12 cellular contexts compared by ENCODE assay signal in genomic region chr7:92158660-92159575, GRCh38. TPM values are rescaled to one million over a fixed set of nuclear protein-coding genes. Genes with fewer than 3 reads are reported as not detected.
DNase-seq lines count a peak whose midpoint lies in the region; ATAC-seq and TF ChIP-seq lines count a peak whose summit lies in the region.
"Had no signal": no experiment of that assay in that cellular context is flagged by ENCODE, and none has a peak within 500 bp of the region (broad histone marks: within the 10 kb centered on the region; RNA-seq: fewer than 3 reads in every experiment).

No MANE protein-coding gene starts in this region.

- intact Hi-C loops in activated T-helper 1 cell treated with anti-CD3 and anti-CD28 coated beads, Interleukin-12 subunit alpha, Interleukin-12 subunit beta, Interleukin-2, Interleukin-4 antibody, amounts not matched to agents 30 ng/mL and 10 ng/mL and 1 ng/mL, durations not matched to agents 14 hours and 24 hours and 36 hours (cut with micrococcal nuclease) = no loop called here
- intact Hi-C loops in CD4-positive, alpha-beta T cell (cut with DNase I, micrococcal nuclease) = no loop called here

- no peak overlapping the region for H3K27ac ChIP-seq in CD4-positive, alpha-beta T cell (ENCODE audit: low read depth, low read length)

- peak; percentile 86 for ATAC-seq in GM21619 (IDR thresholded peaks at IDR 0.05; ENCODE audit: unreplicated experiment)
- ATAC-seq in HG03571 (IDR thresholded peaks at IDR 0.05; ENCODE audit: unreplicated experiment) = peak; percentile 64
- ATAC-seq in CD4-positive, alpha-beta T cell (ENCODE audit: poor library complexity) = no peak
- ATAC-seq: activated CD8-positive, alpha-beta T cell treated with anti-CD3 and anti-CD28 coated beads for 36 hours had no signal

- H3K27me3 Mint-ChIP-seq in activated T-helper 1 cell treated with anti-CD3 and anti-CD28 coated beads, Interleukin-12 subunit alpha, Interleukin-12 subunit beta, Interleukin-2, Interleukin-4 antibody, amounts not matched to agents 30 ng/mL and 10 ng/mL and 1 ng/mL, durations not matched to agents 14 hours and 24 hours and 36 hours (ENCODE audit: insufficient read depth) = peaks cover 26% of the 10 kb centered on the region
- H3K27me3 Mint-ChIP-seq in CD4-positive, alpha-beta T cell = peaks cover 15% of the 10 kb centered on the region

- H3K36me3 Mint-ChIP-seq in activated T-helper 1 cell treated with anti-CD3 and anti-CD28 coated beads, Interleukin-12 subunit alpha, Interleukin-12 subunit beta, Interleukin-2, Interleukin-4 antibody, amounts not matched to agents 30 ng/mL and 10 ng/mL and 1 ng/mL, durations not matched to agents 14 hours and 24 hours and 36 hours (ENCODE audit: low read depth) = no peaks in the 10 kb centered on the region
- H3K36me3 Mint-ChIP-seq in CD4-positive, alpha-beta T cell (ENCODE audit: low read depth) = no peaks in the 10 kb centered on the region
- H3K36me3 Mint-ChIP-seq: naive B cell had no signal

- TF ChIP-seq CTCF in GM10248 (IDR thresholded peaks at IDR 0.05; ENCODE audit: control extremely low read depth, extremely low read depth, low read depth, missing control alignments) (no peak), fibroblast of the aortic adventitia (IDR thresholded peaks at IDR 0.05; ENCODE audit: insufficient read depth, low read length) (no peak)
- TF ChIP-seq CTCF in CD4-positive, alpha-beta T cell (IDR thresholded peaks at IDR 0.05) = no peak

- H3K9me3 ChIP-seq in CD4-positive, alpha-beta T cell (ENCODE audit: control insufficient read depth, low read length) = no peaks in the 10 kb centered on the region

- H3K9me3 Mint-ChIP-seq in activated T-helper 1 cell treated with anti-CD3 and anti-CD28 coated beads, Interleukin-12 subunit alpha, Interleukin-12 subunit beta, Interleukin-2, Interleukin-4 antibody, amounts not matched to agents 30 ng/mL and 10 ng/mL and 1 ng/mL, durations not matched to agents 14 hours and 24 hours and 36 hours = no peaks in the 10 kb centered on the region
- no peaks in the 10 kb centered on the region for H3K9me3 Mint-ChIP-seq in CD4-positive, alpha-beta T cell
- H3K9me3 Mint-ChIP-seq: activated CD8-positive, alpha-beta T cell treated with anti-CD3 and anti-CD28 coated beads for 36 hours; naive B cell had no signal

- no peak overlapping the region for H3K4me3 Mint-ChIP-seq in activated T-helper 1 cell treated with anti-CD3 and anti-CD28 coated beads, Interleukin-12 subunit alpha, Interleukin-12 subunit beta, Interleukin-2, Interleukin-4 antibody, amounts not matched to agents 30 ng/mL and 10 ng/mL and 1 ng/mL, durations not matched to agents 14 hours and 24 hours and 36 hours
- no peak overlapping the region for H3K4me3 Mint-ChIP-seq in CD4-positive, alpha-beta T cell
- H3K4me3 Mint-ChIP-seq: activated CD8-positive, alpha-beta T cell treated with anti-CD3 and anti-CD28 coated beads for 36 hours; naive B cell had no signal

- DNase-seq in GM10248 (ENCODE audit: extremely low spot score) (peak; percentile 36), fibroblast of the aortic adventitia (ENCODE audit: low read depth) (peak; percentile 91), retina (no peak), DMS153 treated with DMSO at 0.1 percent for 48 hours (lab: John Stamatoyannopoulos, UW; ENCODE audit: unreplicated experiment) (no peak)
- DNase-seq in activated T-helper 1 cell treated with anti-CD3 and anti-CD28 coated beads, Interleukin-12 subunit alpha, Interleukin-12 subunit beta, Interleukin-2, Interleukin-4 antibody, amounts not matched to agents 30 ng/mL and 10 ng/mL and 1 ng/mL, durations not matched to agents 14 hours and 24 hours and 36 hours (ENCODE audit: low spot score) = no peak
- no peak for DNase-seq in CD4-positive, alpha-beta T cell
- DNase-seq: activated CD8-positive, alpha-beta T cell treated with anti-CD3 and anti-CD28 coated beads for 36 hours; effector CD4-positive, alpha-beta T cell; naive B cell; NCI-H82 had no signal

- POLR2A ChIA-PET in GM10248 (lab: Yijun Ruan, JAX) = no interaction called here
- POLR2A ChIA-PET in CD4-positive, alpha-beta T cell (lab: Charles Lee) = no interaction called here

- no peak overlapping the region for H3K4me3 ChIP-seq in fibroblast of the aortic adventitia (ENCODE audit: low read depth, low read length)

- peaks cover 6% of the 10 kb centered on the region for H3K4me1 Mint-ChIP-seq in activated T-helper 1 cell treated with anti-CD3 and anti-CD28 coated beads, Interleukin-12 subunit alpha, Interleukin-12 subunit beta, Interleukin-2, Interleukin-4 antibody, amounts not matched to agents 30 ng/mL and 10 ng/mL and 1 ng/mL, durations not matched to agents 14 hours and 24 hours and 36 hours (ENCODE audit: low read depth)
- no peaks in the 10 kb centered on the region for H3K4me1 Mint-ChIP-seq in CD4-positive, alpha-beta T cell (ENCODE audit: low read depth)

- no peak overlapping the region for H3K27ac Mint-ChIP-seq in activated T-helper 1 cell treated with anti-CD3 and anti-CD28 coated beads, Interleukin-12 subunit alpha, Interleukin-12 subunit beta, Interleukin-2, Interleukin-4 antibody, amounts not matched to agents 30 ng/mL and 10 ng/mL and 1 ng/mL, durations not matched to agents 14 hours and 24 hours and 36 hours
- no peak overlapping the region for H3K27ac Mint-ChIP-seq in CD4-positive, alpha-beta T cell
- H3K27ac Mint-ChIP-seq: activated CD8-positive, alpha-beta T cell treated with anti-CD3 and anti-CD28 coated beads for 36 hours; naive B cell had no signal

- CTCF ChIA-PET in GM10248 (lab: Yijun Ruan, JAX) = interaction anchor here (1.5 kb wide), 1 partner anchor 19 kb away, joined by 3 read pairs; no protein-coding TSS in a partner anchor
- CTCF ChIA-PET in CD4-positive, alpha-beta T cell (lab: Charles Lee) = interaction anchor here (0.6 kb wide), 1 partner anchor 134 kb away, joined by 3 read pairs; no protein-coding TSS in a partner anchor

- H3K27me3 ChIP-seq in CD4-positive, alpha-beta T cell (ENCODE audit: control insufficient read depth, insufficient read depth, low read length) = no peaks in the 10 kb centered on the region

RNA-seq across cellular contexts. Expression of gene LRRD1, which starts 20.0 kb away (rescaled TPM):
- 0.09 and 0.41 TPM in 2 replicates for total RNA-seq in fibroblast of the aortic adventitia (ENCODE audit: low replicate concordance)
- total RNA-seq in activated T-helper 1 cell treated with anti-CD3 and anti-CD28 coated beads, Interleukin-12 subunit alpha, Interleukin-12 subunit beta, Interleukin-2, Interleukin-4 antibody, amounts not matched to agents 30 ng/mL and 10 ng/mL and 1 ng/mL, durations not matched to agents 14 hours and 24 hours and 36 hours = not detected in 2 replicates
- not detected for total RNA-seq in CD4-positive, alpha-beta T cell
- total RNA-seq: activated CD8-positive, alpha-beta T cell treated with anti-CD3 and anti-CD28 coated beads for 36 hours had no signal

RNA-seq across cellular contexts. Expression of gene CYP51A1, which starts 24.6 kb away (rescaled TPM):
- total RNA-seq in fibroblast of the aortic adventitia (ENCODE audit: low replicate concordance) = 119 and 120 TPM in 2 replicates
- total RNA-seq in activated T-helper 1 cell treated with anti-CD3 and anti-CD28 coated beads, Interleukin-12 subunit alpha, Interleukin-12 subunit beta, Interleukin-2, Interleukin-4 antibody, amounts not matched to agents 30 ng/mL and 10 ng/mL and 1 ng/mL, durations not matched to agents 14 hours and 24 hours and 36 hours = 96.9 and 102 TPM in 2 replicates
- total RNA-seq in CD4-positive, alpha-beta T cell = 10 to 100 TPM; 25.9 to 30.9 TPM

Comparison
In these comparisons a context has a peak if more than half of its experiments do, and no peak if none do; other contexts are left out.
1. DNase-seq: peak in GM10248 (single experiment) and fibroblast of the aortic adventitia (single experiment); none in retina (single experiment), activated T-helper 1 cell treated with anti-CD3 and anti-CD28 coated beads, Interleukin-12 subunit alpha, Interleukin-12 subunit beta, Interleukin-2, Interleukin-4 antibody, amounts not matched to agents 30 ng/mL and 10 ng/mL and 1 ng/mL, durations not matched to agents 14 hours and 24 hours and 36 hours (single experiment), DMS153 treated with DMSO at 0.1 percent for 48 hours (single experiment) and CD4-positive, alpha-beta T cell (0 of 10).